8 cellular contexts compared by ENCODE assay signal in genomic region chr1:230068952-230069684, GRCh38.
DNase-seq lines count a peak whose midpoint lies in the region; ATAC-seq, FAIRE-seq and TF ChIP-seq lines count a peak whose summit lies in the region.

No MANE protein-coding gene starts in this region.

- ATAC-seq in GM18858 (IDR thresholded peaks at IDR 0.05; ENCODE audit: unreplicated experiment), result no peak

- peak overlapping the region; percentile 75 for H3K9ac ChIP-seq in SK-N-MC (ENCODE audit: insufficient read length)

- peak; percentile 39 for DNase-seq in AG20443 (ENCODE audit: low spot score)
- no peak for DNase-seq in GM18507 (ENCODE audit: extremely low spot score, insufficient read length, low read depth)
- DNase-seq in SK-N-MC (ENCODE audit: low read depth, low spot score), result no peak
- peak; percentile 38 to 57 for DNase-seq in erythroblast (lab: John Stamatoyannopoulos, UW)
- peak; percentile 29 for DNase-seq in pons (ENCODE audit: low spot score)
- no peak for DNase-seq in NCI-H1694 (lab: John Stamatoyannopoulos, UW)
- no peak for DNase-seq in NCI-H2196 treated with DMSO at 0.1 percent for 48 hours (lab: John Stamatoyannopoulos, UW; ENCODE audit: unreplicated experiment)

- TF ChIP-seq POLR2A in erythroblast (IDR thresholded peaks at IDR 0.05; ENCODE audit: low read length), result no peak

- no peak overlapping the region for H3K27ac ChIP-seq in SK-N-MC

- peak overlapping the region; percentile 95 for H3K4me3 ChIP-seq in SK-N-MC

- H3K9me3 ChIP-seq in SK-N-MC (ENCODE audit: low read depth, low read length), result no peaks in the 10 kb centered on the region

- peak; percentile 33 for FAIRE-seq in GM18507 (lab: Jason Lieb, UNC)

- H3K36me3 ChIP-seq in SK-N-MC (ENCODE audit: insufficient read depth, low read length), result no peaks in the 10 kb centered on the region

Comparison
In these comparisons a context has a peak if more than half of its experiments do, and no peak if none do; other contexts are left out.
1. DNase-seq: peak in AG20443 (single experiment), erythroblast (2 of 2) and pons (single experiment); none in GM18507 (single experiment), SK-N-MC (single experiment), NCI-H1694 (single experiment) and NCI-H2196 treated with DMSO at 0.1 percent for 48 hours (single experiment).